In the genomic region with DNA sequence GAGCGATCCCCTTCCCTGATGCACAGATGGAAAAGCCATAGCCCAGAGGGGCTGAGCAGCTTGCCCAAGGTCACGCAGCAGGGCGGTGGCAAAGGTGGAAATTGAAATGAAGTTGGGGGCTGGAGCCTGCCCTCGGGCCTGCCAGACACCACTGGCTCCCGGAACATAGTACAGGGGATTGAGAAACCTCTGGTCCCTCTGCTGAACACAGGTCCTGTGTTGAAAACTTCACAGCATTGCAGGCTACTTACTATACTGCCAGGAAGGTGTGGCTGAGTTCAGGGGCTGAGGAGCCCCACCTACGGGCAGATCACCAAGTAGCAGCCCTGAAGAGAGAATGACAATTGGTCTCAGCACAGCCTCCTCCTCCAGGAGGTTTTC, we compare ENCODE assay signal across 8 cellular contexts.
DNase-seq lines count a peak whose midpoint lies in the region; ATAC-seq lines count a peak whose summit lies in the region.
"Had no signal": no experiment of that assay in that cellular context is flagged by ENCODE, and none has a peak within 500 bp of the region (broad histone marks: within the 10 kb centered on the region; RNA-seq: fewer than 3 reads in every experiment).

No MANE protein-coding gene starts in this region.

- H3K23ac ChIP-seq in neuronal stem cell (ENCODE audit: low read depth, low read length, poor library complexity) = no peak overlapping the region

- no peak overlapping the region for H3K4me2 ChIP-seq in neuronal stem cell (ENCODE audit: insufficient read depth, low read length, poor library complexity, severe bottlenecking)

- H2BK120ac ChIP-seq in neuronal stem cell (ENCODE audit: low read depth, low read length) = peak overlapping the region; percentile 30

- peak overlapping the region; percentile 2 for H3K18ac ChIP-seq in neuronal stem cell (ENCODE audit: low read length)

- peaks cover 0 to 18% of the 10 kb centered on the region in 2 donors for H3K4me1 ChIP-seq in neuronal stem cell (ENCODE audit: control insufficient read depth in 2 of 2, insufficient read depth in 1 of 2, low read depth in 1 of 2, low read length in 2 of 2)

- H3K27ac ChIP-seq in neuronal stem cell (replicated peaks; ENCODE audit: low read length) = no peak overlapping the region

- no CpG with 5 or more reads among the region's 6 CpGs for whole genome bisulfite sequencing in neuronal stem cell (ENCODE audit: extremely low coverage in 2 of 2, insufficient read length in 2 of 2, insufficient replicate concordance in 1 of 2), 2 donors

- DNase-seq in G401 (ENCODE audit: low spot score) = peak; percentile 41
- peak; percentile 14 for DNase-seq in NCI-H1694 (lab: John Stamatoyannopoulos, UW)
- peak; percentile 29 for DNase-seq in dermis blood vessel endothelial cell
- no peak for DNase-seq in neuronal stem cell (ENCODE audit: low spot score)
- no peak for DNase-seq in activated gamma-delta T cell treated with Interleukin-2 at 50 U/mL for 16 hours
- no peak for DNase-seq in activated CD4-positive, alpha-beta T cell treated with anti-CD3 and anti-CD28 coated beads, Interleukin-2, amount 50 U/mL, for 1 hour
- DNase-seq: NCI-H774 had no signal

- H4K8ac ChIP-seq in neuronal stem cell (ENCODE audit: low read depth, low read length) = no peak overlapping the region

- peaks cover 0 to 3% of the 10 kb centered on the region in 2 donors for H3K9me3 ChIP-seq in neuronal stem cell (replicated peaks in 1 of 2; ENCODE audit: control insufficient read depth in 2 of 2, insufficient read depth in 1 of 2, low read depth in 1 of 2, low read length in 2 of 2)

- peak overlapping the region; percentile 31 for H2AK5ac ChIP-seq in neuronal stem cell (ENCODE audit: low read depth, low read length)

- in situ Hi-C loops in G401 (cut with HindIII; ENCODE audit: low sequenced_read_pairs) = no loop called here

- no peak overlapping the region for H2BK5ac ChIP-seq in neuronal stem cell (ENCODE audit: low read length)

- no peak overlapping the region for H3K9ac ChIP-seq in neuronal stem cell (ENCODE audit: low read depth, low read length, poor library complexity)

- no peaks in the 10 kb centered on the region for H3K36me3 ChIP-seq in neuronal stem cell (replicated peaks in 1 of 2; ENCODE audit: control insufficient read depth in 2 of 2, insufficient read depth in 2 of 2, low read length in 2 of 2)

- H3K4ac ChIP-seq in neuronal stem cell (ENCODE audit: low read length) = no peak overlapping the region

- no peak overlapping the region for H2AFZ ChIP-seq in neuronal stem cell (ENCODE audit: low read length)

- H3K14ac ChIP-seq in neuronal stem cell (ENCODE audit: low read length) = no peak overlapping the region

- no peaks in the 10 kb centered on the region for H3K27me3 ChIP-seq in neuronal stem cell (ENCODE audit: control insufficient read depth in 3 of 3, insufficient read depth in 3 of 3, low read depth in 1 of 3, low read length in 3 of 3)

- H3K79me1 ChIP-seq in neuronal stem cell (ENCODE audit: low read depth, low read length) = no peaks in the 10 kb centered on the region

- no peak for ATAC-seq in GM18909 (IDR thresholded peaks at IDR 0.05; ENCODE audit: poor library complexity, unreplicated experiment)

- no peak overlapping the region for H4K91ac ChIP-seq in neuronal stem cell (ENCODE audit: low read depth, low read length, poor library complexity)

- no peak overlapping the region for H2BK12ac ChIP-seq in neuronal stem cell (ENCODE audit: low read length)

- H3K4me3 ChIP-seq in neuronal stem cell (ENCODE audit: low read length in 2 of 2) = peak overlapping the region in 1 of 2 donors; percentile 11

- H2BK15ac ChIP-seq in neuronal stem cell (ENCODE audit: low read length) = no peak overlapping the region

Comparison
In these comparisons a context has a peak if more than half of its experiments do, and no peak if none do; other contexts are left out.
1. DNase-seq: peak in G401 (single experiment), NCI-H1694 (single experiment) and dermis blood vessel endothelial cell (single experiment); none in neuronal stem cell (single experiment), activated gamma-delta T cell treated with Interleukin-2 at 50 U/mL for 16 hours (single experiment) and activated CD4-positive, alpha-beta T cell treated with anti-CD3 and anti-CD28 coated beads, Interleukin-2, amount 50 U/mL, for 1 hour (single experiment).